In the genomic region with DNA sequence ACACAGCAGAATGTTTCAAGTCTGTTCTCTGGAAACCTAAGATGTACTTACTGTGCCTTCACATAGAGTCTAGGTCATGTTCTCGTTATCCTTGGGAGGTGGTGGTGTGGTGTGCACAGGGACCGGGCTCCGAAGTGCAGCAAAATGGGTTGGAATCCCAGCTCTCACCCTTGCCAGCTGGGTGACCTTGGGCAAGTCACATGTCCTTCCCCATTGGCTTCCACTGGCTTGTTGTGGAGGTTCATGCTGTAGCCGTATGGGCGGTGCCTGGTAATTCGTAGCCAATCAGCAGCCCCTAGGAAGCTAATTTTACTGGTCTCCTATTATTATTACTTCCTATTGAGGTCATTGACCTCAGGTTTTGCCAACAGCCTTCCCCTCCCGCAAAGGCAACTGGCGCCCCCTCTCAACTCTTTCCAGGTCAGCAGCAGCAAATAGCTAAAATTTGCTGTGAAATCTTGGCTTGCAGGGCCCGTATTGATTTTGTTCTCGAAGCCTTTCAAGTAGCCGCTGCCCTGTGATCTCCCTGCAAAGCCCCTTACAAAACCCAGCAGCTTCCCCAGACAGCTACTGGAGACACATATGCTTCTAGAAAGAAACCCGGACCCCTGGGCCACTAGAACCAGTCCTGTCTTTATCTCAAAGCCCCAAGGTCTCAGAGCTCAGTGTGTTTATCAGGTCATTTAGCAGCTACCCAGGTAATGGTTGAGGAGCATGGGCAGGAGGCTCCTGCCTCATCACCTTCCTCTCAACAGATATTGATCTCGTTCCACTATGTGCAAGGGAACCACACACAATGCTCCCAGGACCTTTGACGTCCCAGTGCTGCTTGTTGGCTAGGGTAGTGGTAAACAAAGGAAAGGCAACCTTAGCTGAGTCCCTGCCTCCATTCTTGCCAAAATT, we compare ENCODE assay signal across 1 cellular context.
TF ChIP-seq lines count a peak whose summit lies in the region.

No MANE protein-coding gene starts in this region.

TF ChIP-seq in GM23338, 12 proteins besides CTCF, POLR2A, EP300 and RAD21 (continued from another document):
- TF ChIP-seq, protein P1, sequence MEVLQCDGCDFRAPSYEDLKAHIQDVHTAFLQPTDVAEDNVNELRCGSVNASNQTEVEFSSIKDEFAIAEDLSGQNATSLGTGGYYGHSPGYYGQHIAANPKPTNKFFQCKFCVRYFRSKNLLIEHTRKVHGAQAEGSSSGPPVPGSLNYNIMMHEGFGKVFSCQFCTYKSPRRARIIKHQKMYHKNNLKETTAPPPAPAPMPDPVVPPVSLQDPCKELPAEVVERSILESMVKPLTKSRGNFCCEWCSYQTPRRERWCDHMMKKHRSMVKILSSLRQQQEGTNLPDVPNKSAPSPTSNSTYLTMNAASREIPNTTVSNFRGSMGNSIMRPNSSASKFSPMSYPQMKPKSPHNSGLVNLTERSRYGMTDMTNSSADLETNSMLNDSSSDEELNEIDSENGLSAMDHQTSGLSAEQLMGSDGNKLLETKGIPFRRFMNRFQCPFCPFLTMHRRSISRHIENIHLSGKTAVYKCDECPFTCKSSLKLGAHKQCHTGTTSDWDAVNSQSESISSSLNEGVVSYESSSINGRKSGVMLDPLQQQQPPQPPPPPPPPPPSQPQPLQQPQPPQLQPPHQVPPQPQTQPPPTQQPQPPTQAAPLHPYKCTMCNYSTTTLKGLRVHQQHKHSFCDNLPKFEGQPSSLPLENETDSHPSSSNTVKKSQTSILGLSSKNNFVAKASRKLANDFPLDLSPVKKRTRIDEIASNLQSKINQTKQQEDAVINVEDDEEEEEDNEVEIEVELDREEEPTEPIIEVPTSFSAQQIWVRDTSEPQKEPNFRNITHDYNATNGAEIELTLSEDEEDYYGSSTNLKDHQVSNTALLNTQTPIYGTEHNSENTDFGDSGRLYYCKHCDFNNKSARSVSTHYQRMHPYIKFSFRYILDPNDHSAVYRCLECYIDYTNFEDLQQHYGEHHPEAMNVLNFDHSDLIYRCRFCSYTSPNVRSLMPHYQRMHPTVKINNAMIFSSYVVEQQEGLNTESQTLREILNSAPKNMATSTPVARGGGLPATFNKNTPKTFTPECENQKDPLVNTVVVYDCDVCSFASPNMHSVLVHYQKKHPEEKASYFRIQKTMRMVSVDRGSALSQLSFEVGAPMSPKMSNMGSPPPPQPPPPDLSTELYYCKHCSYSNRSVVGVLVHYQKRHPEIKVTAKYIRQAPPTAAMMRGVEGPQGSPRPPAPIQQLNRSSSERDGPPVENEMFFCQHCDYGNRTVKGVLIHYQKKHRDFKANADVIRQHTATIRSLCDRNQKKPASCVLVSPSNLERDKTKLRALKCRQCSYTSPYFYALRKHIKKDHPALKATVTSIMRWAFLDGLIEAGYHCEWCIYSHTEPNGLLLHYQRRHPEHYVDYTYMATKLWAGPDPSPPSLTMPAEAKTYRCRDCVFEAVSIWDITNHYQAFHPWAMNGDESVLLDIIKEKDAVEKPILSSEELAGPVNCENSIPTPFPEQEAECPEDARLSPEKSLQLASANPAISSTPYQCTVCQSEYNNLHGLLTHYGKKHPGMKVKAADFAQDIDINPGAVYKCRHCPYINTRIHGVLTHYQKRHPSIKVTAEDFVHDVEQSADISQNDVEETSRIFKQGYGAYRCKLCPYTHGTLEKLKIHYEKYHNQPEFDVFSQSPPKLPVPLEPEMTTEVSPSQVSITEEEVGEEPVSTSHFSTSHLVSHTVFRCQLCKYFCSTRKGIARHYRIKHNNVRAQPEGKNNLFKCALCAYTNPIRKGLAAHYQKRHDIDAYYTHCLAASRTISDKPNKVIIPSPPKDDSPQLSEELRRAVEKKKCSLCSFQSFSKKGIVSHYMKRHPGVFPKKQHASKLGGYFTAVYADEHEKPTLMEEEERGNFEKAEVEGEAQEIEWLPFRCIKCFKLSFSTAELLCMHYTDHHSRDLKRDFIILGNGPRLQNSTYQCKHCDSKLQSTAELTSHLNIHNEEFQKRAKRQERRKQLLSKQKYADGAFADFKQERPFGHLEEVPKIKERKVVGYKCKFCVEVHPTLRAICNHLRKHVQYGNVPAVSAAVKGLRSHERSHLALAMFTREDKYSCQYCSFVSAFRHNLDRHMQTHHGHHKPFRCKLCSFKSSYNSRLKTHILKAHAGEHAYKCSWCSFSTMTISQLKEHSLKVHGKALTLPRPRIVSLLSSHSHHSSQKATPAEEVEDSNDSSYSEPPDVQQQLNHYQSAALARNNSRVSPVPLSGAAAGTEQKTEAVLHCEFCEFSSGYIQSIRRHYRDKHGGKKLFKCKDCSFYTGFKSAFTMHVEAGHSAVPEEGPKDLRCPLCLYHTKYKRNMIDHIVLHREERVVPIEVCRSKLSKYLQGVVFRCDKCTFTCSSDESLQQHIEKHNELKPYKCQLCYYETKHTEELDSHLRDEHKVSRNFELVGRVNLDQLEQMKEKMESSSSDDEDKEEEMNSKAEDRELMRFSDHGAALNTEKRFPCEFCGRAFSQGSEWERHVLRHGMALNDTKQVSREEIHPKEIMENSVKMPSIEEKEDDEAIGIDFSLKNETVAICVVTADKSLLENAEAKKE (CRISPR knock-in tag; IDR thresholded peaks at IDR 0.05) = no peak
- TF ChIP-seq ZNF114 (CRISPR knock-in tag; IDR thresholded peaks at IDR 0.05) = no peak
- TF ChIP-seq POLR2AphosphoS5 (IDR thresholded peaks at IDR 0.05; ENCODE audit: low read depth) = no peak
- TF ChIP-seq, protein P2, sequence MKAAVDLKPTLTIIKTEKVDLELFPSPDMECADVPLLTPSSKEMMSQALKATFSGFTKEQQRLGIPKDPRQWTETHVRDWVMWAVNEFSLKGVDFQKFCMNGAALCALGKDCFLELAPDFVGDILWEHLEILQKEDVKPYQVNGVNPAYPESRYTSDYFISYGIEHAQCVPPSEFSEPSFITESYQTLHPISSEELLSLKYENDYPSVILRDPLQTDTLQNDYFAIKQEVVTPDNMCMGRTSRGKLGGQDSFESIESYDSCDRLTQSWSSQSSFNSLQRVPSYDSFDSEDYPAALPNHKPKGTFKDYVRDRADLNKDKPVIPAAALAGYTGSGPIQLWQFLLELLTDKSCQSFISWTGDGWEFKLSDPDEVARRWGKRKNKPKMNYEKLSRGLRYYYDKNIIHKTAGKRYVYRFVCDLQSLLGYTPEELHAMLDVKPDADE (IDR thresholded peaks at IDR 0.05) = no peak
- TF ChIP-seq, protein P3, sequence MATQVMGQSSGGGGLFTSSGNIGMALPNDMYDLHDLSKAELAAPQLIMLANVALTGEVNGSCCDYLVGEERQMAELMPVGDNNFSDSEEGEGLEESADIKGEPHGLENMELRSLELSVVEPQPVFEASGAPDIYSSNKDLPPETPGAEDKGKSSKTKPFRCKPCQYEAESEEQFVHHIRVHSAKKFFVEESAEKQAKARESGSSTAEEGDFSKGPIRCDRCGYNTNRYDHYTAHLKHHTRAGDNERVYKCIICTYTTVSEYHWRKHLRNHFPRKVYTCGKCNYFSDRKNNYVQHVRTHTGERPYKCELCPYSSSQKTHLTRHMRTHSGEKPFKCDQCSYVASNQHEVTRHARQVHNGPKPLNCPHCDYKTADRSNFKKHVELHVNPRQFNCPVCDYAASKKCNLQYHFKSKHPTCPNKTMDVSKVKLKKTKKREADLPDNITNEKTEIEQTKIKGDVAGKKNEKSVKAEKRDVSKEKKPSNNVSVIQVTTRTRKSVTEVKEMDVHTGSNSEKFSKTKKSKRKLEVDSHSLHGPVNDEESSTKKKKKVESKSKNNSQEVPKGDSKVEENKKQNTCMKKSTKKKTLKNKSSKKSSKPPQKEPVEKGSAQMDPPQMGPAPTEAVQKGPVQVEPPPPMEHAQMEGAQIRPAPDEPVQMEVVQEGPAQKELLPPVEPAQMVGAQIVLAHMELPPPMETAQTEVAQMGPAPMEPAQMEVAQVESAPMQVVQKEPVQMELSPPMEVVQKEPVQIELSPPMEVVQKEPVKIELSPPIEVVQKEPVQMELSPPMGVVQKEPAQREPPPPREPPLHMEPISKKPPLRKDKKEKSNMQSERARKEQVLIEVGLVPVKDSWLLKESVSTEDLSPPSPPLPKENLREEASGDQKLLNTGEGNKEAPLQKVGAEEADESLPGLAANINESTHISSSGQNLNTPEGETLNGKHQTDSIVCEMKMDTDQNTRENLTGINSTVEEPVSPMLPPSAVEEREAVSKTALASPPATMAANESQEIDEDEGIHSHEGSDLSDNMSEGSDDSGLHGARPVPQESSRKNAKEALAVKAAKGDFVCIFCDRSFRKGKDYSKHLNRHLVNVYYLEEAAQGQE (IDR thresholded peaks at IDR 0.05; ENCODE audit: unreplicated experiment) = no peak
- no peak for TF ChIP-seq ZNF331 (CRISPR knock-in tag; IDR thresholded peaks at IDR 0.05; ENCODE audit: low read depth)
- no peak for TF ChIP-seq CREB1 (CRISPR knock-in tag; IDR thresholded peaks at IDR 0.05; ENCODE audit: low read depth)
